1 cellular context compared by ENCODE assay signal in the genomic region with DNA sequence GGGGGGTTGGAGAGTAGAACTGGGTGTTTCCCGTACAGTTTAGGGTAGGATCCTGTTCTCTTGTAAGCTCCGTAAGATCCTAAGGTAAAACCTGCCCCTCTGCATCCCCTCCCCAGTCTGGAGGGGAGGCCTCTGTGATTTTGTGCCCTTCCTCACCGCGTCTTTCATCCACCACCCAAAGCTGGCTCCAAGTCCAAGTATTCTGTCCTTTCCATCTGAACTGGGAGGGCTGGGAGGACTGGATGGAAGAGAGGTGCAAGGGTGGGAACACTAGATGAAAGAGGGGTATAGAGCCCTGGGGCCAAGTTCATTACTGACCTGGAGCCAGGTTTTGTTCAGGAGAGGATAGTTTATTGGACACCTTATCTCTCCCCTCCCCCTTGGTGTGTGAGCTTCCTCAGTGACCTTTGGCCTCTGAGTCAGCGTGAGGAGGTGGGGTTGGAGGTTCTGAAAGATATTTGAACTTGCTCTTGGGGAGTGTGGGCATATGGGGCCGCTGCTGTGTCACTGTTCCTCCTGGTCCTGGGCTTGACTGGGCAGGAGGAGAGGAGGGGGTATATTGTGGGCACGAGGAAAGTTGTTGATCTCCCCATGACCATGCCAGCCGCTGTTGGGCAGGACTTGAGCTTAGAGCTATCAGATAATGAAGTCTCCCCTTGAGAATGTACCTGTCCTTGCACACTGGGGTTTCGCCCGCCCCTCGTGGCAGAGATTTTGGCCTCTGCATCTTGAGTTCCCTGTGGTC.
TF ChIP-seq lines count a peak whose summit lies in the region.

No MANE protein-coding gene starts in this region.

TF ChIP-seq in HepG2, 621 proteins besides CTCF, POLR2A, EP300 and RAD21 (continued from another document and continues in another):
- TF ChIP-seq, protein P1, sequence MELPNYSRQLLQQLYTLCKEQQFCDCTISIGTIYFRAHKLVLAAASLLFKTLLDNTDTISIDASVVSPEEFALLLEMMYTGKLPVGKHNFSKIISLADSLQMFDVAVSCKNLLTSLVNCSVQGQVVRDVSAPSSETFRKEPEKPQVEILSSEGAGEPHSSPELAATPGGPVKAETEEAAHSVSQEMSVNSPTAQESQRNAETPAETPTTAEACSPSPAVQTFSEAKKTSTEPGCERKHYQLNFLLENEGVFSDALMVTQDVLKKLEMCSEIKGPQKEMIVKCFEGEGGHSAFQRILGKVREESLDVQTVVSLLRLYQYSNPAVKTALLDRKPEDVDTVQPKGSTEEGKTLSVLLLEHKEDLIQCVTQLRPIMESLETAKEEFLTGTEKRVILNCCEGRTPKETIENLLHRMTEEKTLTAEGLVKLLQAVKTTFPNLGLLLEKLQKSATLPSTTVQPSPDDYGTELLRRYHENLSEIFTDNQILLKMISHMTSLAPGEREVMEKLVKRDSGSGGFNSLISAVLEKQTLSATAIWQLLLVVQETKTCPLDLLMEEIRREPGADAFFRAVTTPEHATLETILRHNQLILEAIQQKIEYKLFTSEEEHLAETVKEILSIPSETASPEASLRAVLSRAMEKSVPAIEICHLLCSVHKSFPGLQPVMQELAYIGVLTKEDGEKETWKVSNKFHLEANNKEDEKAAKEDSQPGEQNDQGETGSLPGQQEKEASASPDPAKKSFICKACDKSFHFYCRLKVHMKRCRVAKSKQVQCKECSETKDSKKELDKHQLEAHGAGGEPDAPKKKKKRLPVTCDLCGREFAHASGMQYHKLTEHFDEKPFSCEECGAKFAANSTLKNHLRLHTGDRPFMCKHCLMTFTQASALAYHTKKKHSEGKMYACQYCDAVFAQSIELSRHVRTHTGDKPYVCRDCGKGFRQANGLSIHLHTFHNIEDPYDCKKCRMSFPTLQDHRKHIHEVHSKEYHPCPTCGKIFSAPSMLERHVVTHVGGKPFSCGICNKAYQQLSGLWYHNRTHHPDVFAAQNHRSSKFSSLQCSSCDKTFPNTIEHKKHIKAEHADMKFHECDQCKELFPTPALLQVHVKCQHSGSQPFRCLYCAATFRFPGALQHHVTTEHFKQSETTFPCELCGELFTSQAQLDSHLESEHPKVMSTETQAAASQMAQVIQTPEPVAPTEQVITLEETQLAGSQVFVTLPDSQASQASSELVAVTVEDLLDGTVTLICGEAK (IDR thresholded peaks at IDR 0.05): no peak
- TF ChIP-seq, protein P1 (CRISPR knock-in tag; IDR thresholded peaks at IDR 0.05): peak; percentile 9; the same call in 1 of the 2 replicates
- TF ChIP-seq KDM1A (CRISPR knock-in tag; IDR thresholded peaks at IDR 0.05): 0 out of 2 replicates have a peak, but pooled peaks have one; percentile 22
- TF ChIP-seq MAFG (CRISPR knock-in tag; IDR thresholded peaks at IDR 0.05): peak; percentile 80
- TF ChIP-seq, protein P2, sequence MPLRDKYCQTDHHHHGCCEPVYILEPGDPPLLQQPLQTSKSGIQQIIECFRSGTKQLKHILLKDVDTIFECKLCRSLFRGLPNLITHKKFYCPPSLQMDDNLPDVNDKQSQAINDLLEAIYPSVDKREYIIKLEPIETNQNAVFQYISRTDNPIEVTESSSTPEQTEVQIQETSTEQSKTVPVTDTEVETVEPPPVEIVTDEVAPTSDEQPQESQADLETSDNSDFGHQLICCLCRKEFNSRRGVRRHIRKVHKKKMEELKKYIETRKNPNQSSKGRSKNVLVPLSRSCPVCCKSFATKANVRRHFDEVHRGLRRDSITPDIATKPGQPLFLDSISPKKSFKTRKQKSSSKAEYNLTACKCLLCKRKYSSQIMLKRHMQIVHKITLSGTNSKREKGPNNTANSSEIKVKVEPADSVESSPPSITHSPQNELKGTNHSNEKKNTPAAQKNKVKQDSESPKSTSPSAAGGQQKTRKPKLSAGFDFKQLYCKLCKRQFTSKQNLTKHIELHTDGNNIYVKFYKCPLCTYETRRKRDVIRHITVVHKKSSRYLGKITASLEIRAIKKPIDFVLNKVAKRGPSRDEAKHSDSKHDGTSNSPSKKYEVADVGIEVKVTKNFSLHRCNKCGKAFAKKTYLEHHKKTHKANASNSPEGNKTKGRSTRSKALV (CRISPR knock-in tag; IDR thresholded peaks at IDR 0.05): 0 out of 2 replicates have a peak, but pooled peaks have one; percentile 47
- no peak for TF ChIP-seq ZBTB42 (CRISPR knock-in tag; IDR thresholded peaks at IDR 0.05)
- no peak for TF ChIP-seq RAD51 (IDR thresholded peaks at IDR 0.05; ENCODE audit: borderline replicate concordance)
- TF ChIP-seq GPN1 (CRISPR knock-in tag; IDR thresholded peaks at IDR 0.05; ENCODE audit: borderline replicate concordance): 0 out of 2 replicates have a peak, but pooled peaks have one; percentile 35
- no peak for TF ChIP-seq SCMH1 (CRISPR knock-in tag; IDR thresholded peaks at IDR 0.05; ENCODE audit: borderline replicate concordance)
- TF ChIP-seq PHF20 (CRISPR knock-in tag; IDR thresholded peaks at IDR 0.05): peak; percentile 42; the same call in 1 of the 2 replicates
- TF ChIP-seq ZNF350 (CRISPR knock-in tag; IDR thresholded peaks at IDR 0.05; ENCODE audit: borderline replicate concordance, low read depth): peak; percentile 87
- TF ChIP-seq, protein P3, sequence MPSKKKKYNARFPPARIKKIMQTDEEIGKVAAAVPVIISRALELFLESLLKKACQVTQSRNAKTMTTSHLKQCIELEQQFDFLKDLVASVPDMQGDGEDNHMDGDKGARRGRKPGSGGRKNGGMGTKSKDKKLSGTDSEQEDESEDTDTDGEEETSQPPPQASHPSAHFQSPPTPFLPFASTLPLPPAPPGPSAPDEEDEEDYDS (CRISPR knock-in tag; IDR thresholded peaks at IDR 0.05): peak; percentile 87
- TF ChIP-seq MYNN (CRISPR knock-in tag; IDR thresholded peaks at IDR 0.05; ENCODE audit: low read depth): no peak
- TF ChIP-seq, protein P4, sequence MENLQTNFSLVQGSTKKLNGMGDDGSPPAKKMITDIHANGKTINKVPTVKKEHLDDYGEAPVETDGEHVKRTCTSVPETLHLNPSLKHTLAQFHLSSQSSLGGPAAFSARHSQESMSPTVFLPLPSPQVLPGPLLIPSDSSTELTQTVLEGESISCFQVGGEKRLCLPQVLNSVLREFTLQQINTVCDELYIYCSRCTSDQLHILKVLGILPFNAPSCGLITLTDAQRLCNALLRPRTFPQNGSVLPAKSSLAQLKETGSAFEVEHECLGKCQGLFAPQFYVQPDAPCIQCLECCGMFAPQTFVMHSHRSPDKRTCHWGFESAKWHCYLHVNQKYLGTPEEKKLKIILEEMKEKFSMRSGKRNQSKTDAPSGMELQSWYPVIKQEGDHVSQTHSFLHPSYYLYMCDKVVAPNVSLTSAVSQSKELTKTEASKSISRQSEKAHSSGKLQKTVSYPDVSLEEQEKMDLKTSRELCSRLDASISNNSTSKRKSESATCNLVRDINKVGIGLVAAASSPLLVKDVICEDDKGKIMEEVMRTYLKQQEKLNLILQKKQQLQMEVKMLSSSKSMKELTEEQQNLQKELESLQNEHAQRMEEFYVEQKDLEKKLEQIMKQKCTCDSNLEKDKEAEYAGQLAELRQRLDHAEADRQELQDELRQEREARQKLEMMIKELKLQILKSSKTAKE (CRISPR knock-in tag; IDR thresholded peaks at IDR 0.05; ENCODE audit: borderline replicate concordance): peak; percentile 88
- TF ChIP-seq, protein P5, sequence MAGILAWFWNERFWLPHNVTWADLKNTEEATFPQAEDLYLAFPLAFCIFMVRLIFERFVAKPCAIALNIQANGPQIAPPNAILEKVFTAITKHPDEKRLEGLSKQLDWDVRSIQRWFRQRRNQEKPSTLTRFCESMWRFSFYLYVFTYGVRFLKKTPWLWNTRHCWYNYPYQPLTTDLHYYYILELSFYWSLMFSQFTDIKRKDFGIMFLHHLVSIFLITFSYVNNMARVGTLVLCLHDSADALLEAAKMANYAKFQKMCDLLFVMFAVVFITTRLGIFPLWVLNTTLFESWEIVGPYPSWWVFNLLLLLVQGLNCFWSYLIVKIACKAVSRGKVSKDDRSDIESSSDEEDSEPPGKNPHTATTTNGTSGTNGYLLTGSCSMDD (CRISPR knock-in tag; IDR thresholded peaks at IDR 0.05): no peak
- TF ChIP-seq ZMYM2 (CRISPR knock-in tag; IDR thresholded peaks at IDR 0.05): no peak
- peak; percentile 84 for TF ChIP-seq GATAD1 (CRISPR knock-in tag; IDR thresholded peaks at IDR 0.05)
- no peak for TF ChIP-seq CREB1 (IDR thresholded peaks at IDR 0.05)
- peak; percentile 72 for TF ChIP-seq CREB1 (CRISPR knock-in tag; IDR thresholded peaks at IDR 0.05)
- TF ChIP-seq, protein P6, sequence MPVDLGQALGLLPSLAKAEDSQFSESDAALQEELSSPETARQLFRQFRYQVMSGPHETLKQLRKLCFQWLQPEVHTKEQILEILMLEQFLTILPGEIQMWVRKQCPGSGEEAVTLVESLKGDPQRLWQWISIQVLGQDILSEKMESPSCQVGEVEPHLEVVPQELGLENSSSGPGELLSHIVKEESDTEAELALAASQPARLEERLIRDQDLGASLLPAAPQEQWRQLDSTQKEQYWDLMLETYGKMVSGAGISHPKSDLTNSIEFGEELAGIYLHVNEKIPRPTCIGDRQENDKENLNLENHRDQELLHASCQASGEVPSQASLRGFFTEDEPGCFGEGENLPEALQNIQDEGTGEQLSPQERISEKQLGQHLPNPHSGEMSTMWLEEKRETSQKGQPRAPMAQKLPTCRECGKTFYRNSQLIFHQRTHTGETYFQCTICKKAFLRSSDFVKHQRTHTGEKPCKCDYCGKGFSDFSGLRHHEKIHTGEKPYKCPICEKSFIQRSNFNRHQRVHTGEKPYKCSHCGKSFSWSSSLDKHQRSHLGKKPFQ (CRISPR knock-in tag; IDR thresholded peaks at IDR 0.05; ENCODE audit: insufficient replicate concordance): peak; percentile 84
- peak; percentile 35; the same call in 1 of the 2 replicates for TF ChIP-seq ZNF12 (CRISPR knock-in tag; IDR thresholded peaks at IDR 0.05)
- TF ChIP-seq, protein P7, sequence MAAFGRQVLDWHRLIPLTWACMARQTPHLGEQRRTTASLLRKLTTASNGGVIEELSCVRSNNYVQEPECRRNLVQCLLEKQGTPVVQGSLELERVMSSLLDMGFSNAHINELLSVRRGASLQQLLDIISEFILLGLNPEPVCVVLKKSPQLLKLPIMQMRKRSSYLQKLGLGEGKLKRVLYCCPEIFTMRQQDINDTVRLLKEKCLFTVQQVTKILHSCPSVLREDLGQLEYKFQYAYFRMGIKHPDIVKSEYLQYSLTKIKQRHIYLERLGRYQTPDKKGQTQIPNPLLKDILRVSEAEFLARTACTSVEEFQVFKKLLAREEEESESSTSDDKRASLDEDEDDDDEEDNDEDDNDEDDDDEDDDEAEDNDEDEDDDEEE (CRISPR knock-in tag; IDR thresholded peaks at IDR 0.05): no peak
- TF ChIP-seq TBL1XR1 (IDR thresholded peaks at IDR 0.05; ENCODE audit: borderline replicate concordance, low read length, partially characterized antibody): peak; percentile 94
- peak; percentile 98 for TF ChIP-seq HNF4G (IDR thresholded peaks at IDR 0.05; ENCODE audit: borderline replicate concordance, low read depth, low read length)
- peak; percentile 95 for TF ChIP-seq HNF4G (CRISPR knock-in tag; IDR thresholded peaks at IDR 0.05; ENCODE audit: borderline replicate concordance, low read depth)
- peak; percentile 82; the same call in 1 of the 2 replicates for TF ChIP-seq ISL2 (CRISPR knock-in tag; IDR thresholded peaks at IDR 0.05)
- TF ChIP-seq ZBTB7B (CRISPR knock-in tag; IDR thresholded peaks at IDR 0.05): peak; percentile 76
- TF ChIP-seq NR2F1 (CRISPR knock-in tag; IDR thresholded peaks at IDR 0.05): peak; percentile 98
- TF ChIP-seq SP1 (IDR thresholded peaks at IDR 0.05): no peak
- TF ChIP-seq SP1 (CRISPR knock-in tag; IDR thresholded peaks at IDR 0.05): peak; percentile 66
- peak; percentile 97 for TF ChIP-seq RXRB (CRISPR knock-in tag; IDR thresholded peaks at IDR 0.05; ENCODE audit: borderline replicate concordance)
- TF ChIP-seq POLR2AphosphoS5 (IDR thresholded peaks at IDR 0.05; ENCODE audit: low read depth, low read length): peak; percentile 72
- TF ChIP-seq NFIB (CRISPR knock-in tag; IDR thresholded peaks at IDR 0.05; ENCODE audit: borderline replicate concordance): no peak
- peak; percentile 72 for TF ChIP-seq ZMAT3 (CRISPR knock-in tag; conservative IDR thresholded peaks at IDR 0.05)
- TF ChIP-seq ZZZ3 (CRISPR knock-in tag; IDR thresholded peaks at IDR 0.05; ENCODE audit: borderline replicate concordance): peak; percentile 56; the same call in 1 of the 2 replicates
- peak; percentile 90 for TF ChIP-seq MAZ (IDR thresholded peaks at IDR 0.05; ENCODE audit: borderline replicate concordance, low read depth, low read length)
- TF ChIP-seq MAZ (CRISPR knock-in tag; IDR thresholded peaks at IDR 0.05; ENCODE audit: low read depth): peak; percentile 70
- peak; percentile 23; the same call in 1 of the 2 replicates for TF ChIP-seq ETV6 (CRISPR knock-in tag; conservative IDR thresholded peaks at IDR 0.05)
- TF ChIP-seq BHLHE40 (IDR thresholded peaks at IDR 0.05; ENCODE audit: low read length): peak; percentile 55; the same call in 1 of the 2 replicates
- peak; percentile 88 for TF ChIP-seq REPIN1 (CRISPR knock-in tag; IDR thresholded peaks at IDR 0.05; ENCODE audit: borderline replicate concordance, low read depth)
- peak; percentile 30; the same call in 1 of the 2 replicates for TF ChIP-seq HIVEP1 (CRISPR knock-in tag; IDR thresholded peaks at IDR 0.05)
- TF ChIP-seq MAFF (IDR thresholded peaks at IDR 0.05; ENCODE audit: low read depth, low read length): peak; percentile 53
- TF ChIP-seq ZNF143 (CRISPR knock-in tag; IDR thresholded peaks at IDR 0.05): peak; percentile 67
- peak; percentile 69; the same call in 1 of the 2 replicates for TF ChIP-seq ZNF670 (CRISPR knock-in tag; IDR thresholded peaks at IDR 0.05; ENCODE audit: borderline replicate concordance)
- TF ChIP-seq ZNF292 (CRISPR knock-in tag; IDR thresholded peaks at IDR 0.05; ENCODE audit: borderline replicate concordance, low read depth): peak; percentile 79; the same call in 1 of the 2 replicates
